ENCODE assay signal across 8 cellular contexts in genomic region chr16:88686439-88687253, GRCh38. TPM values are rescaled to one million over a fixed set of nuclear protein-coding genes. Genes with fewer than 3 reads are reported as not detected.
DNase-seq lines count a peak whose midpoint lies in the region; ATAC-seq and TF ChIP-seq lines count a peak whose summit lies in the region.

Gene SNAI3, minus strand, starts transcription at chr16:88686507. Its CDS starts 101 bp downstream, at chr16:88686406.

- H3K4me3 ChIP-seq in BE2C (ENCODE audit: low read depth, low read length): peak within 1 kb of the TSS; percentile 45
- peak within 1 kb of the TSS; percentile 54 to 57 for H3K4me3 ChIP-seq in esophagus (ENCODE audit: low read depth in 1 of 2, low read length in 2 of 2)

- no peaks in the 10 kb centered on the region for H3K36me3 ChIP-seq in BE2C
- H3K36me3 ChIP-seq in esophagus (ENCODE audit: control insufficient read depth in 2 of 2, insufficient read depth in 2 of 2, low read length in 1 of 2): no peaks in the 10 kb centered on the region

- H3K9me3 Mint-ChIP-seq in naive B cell: no peaks in the 10 kb centered on the region
- H3K9me3 Mint-ChIP-seq in stimulated activated effector memory CD8-positive, alpha-beta T cell treated with anti-CD3 and anti-CD28 coated beads, Interleukin-12 subunit alpha, Interleukin-12 subunit beta, amount 100 ng/mL, for 72 hours: no peaks in the 10 kb centered on the region

- TF ChIP-seq CTCF in BE2C (IDR thresholded peaks at IDR 0.05; ENCODE audit: low read depth, low read length): no peak

- H3K27ac Mint-ChIP-seq in naive B cell: peak within 1 kb of the TSS in 2 of 6 donors; percentile 53 to 88
- no peak within 1 kb of the TSS for H3K27ac Mint-ChIP-seq in stimulated activated effector memory CD8-positive, alpha-beta T cell treated with anti-CD3 and anti-CD28 coated beads, Interleukin-12 subunit alpha, Interleukin-12 subunit beta, amount 100 ng/mL, for 72 hours

- 5 to 8% methylated on average over 53 to 65 of the region's 65 CpGs for WGBS in esophagus, 2 donors

- H3K4me1 ChIP-seq in BE2C: no peaks in the 10 kb centered on the region
- peaks cover 0 to 10% of the 10 kb centered on the region in 2 donors for H3K4me1 ChIP-seq in esophagus (ENCODE audit: control insufficient read depth in 2 of 2, insufficient read depth in 2 of 2, low read length in 1 of 2)

- DNase-seq in BE2C (peak; percentile 93), GM19240 (ENCODE audit: insufficient read length, low spot score) (peak; percentile 94), NOMO-1 treated with DMSO at 0.1 percent for 48 hours (lab: John Stamatoyannopoulos, UW; ENCODE audit: unreplicated experiment) (peak; percentile 73), activated T-cell treated with anti-CD3 and anti-CD28 coated beads for 24 hours (ENCODE audit: low read depth) (peak; percentile 81), naive B cell (peak; percentile 90)
- peak; percentile 85 to 91 for DNase-seq in stimulated activated effector memory CD8-positive, alpha-beta T cell treated with anti-CD3 and anti-CD28 coated beads, Interleukin-12 subunit alpha, Interleukin-12 subunit beta, amount 100 ng/mL, for 72 hours (ENCODE audit: low spot score in 2 of 2)

- ATAC-seq in HG03460 (IDR thresholded peaks at IDR 0.05; ENCODE audit: unreplicated experiment): peak; percentile 70
- peak; percentile 66 to 67 for ATAC-seq in naive B cell (ENCODE audit: low read depth in 2 of 2)
- ATAC-seq in stimulated activated effector memory CD8-positive, alpha-beta T cell treated with anti-CD3 and anti-CD28 coated beads, Interleukin-12 subunit alpha, Interleukin-12 subunit beta, amount 100 ng/mL, for 72 hours: peak; percentile 83

- H3K4me3 Mint-ChIP-seq in naive B cell: peak within 1 kb of the TSS; percentile 77 to 94 (median 85)
- peak within 1 kb of the TSS; percentile 69 for H3K4me3 Mint-ChIP-seq in stimulated activated effector memory CD8-positive, alpha-beta T cell treated with anti-CD3 and anti-CD28 coated beads, Interleukin-12 subunit alpha, Interleukin-12 subunit beta, amount 100 ng/mL, for 72 hours

- H3K36me3 Mint-ChIP-seq in naive B cell: no peaks in the 10 kb centered on the region
- H3K36me3 Mint-ChIP-seq in stimulated activated effector memory CD8-positive, alpha-beta T cell treated with anti-CD3 and anti-CD28 coated beads, Interleukin-12 subunit alpha, Interleukin-12 subunit beta, amount 100 ng/mL, for 72 hours: no peaks in the 10 kb centered on the region

- peaks cover 22 to 53% (median 39%) of the 10 kb centered on the region in 3 donors for H3K4me1 Mint-ChIP-seq in naive B cell
- H3K4me1 Mint-ChIP-seq in stimulated activated effector memory CD8-positive, alpha-beta T cell treated with anti-CD3 and anti-CD28 coated beads, Interleukin-12 subunit alpha, Interleukin-12 subunit beta, amount 100 ng/mL, for 72 hours: peaks cover 42% of the 10 kb centered on the region

- H3K27ac ChIP-seq in esophagus (ENCODE audit: low read depth in 2 of 2, low read length in 1 of 2): peak within 1 kb of the TSS in 1 of 2 donors; percentile 38

- H3K9me3 ChIP-seq in BE2C: no peaks in the 10 kb centered on the region
- H3K9me3 ChIP-seq in esophagus (ENCODE audit: control insufficient read depth in 2 of 2, insufficient read depth in 1 of 2, low read depth in 1 of 2, low read length in 1 of 2): no peaks in the 10 kb centered on the region

- H3K27me3 ChIP-seq in BE2C (peaks cover 44% of the 10 kb centered on the region), esophagus (ENCODE audit: control insufficient read depth in 1 of 2, insufficient read depth in 2 of 2, low read length in 2 of 2) (peaks cover 0 to 7% of the 10 kb centered on the region in 2 donors)

- no peaks in the 10 kb centered on the region for H3K27me3 Mint-ChIP-seq in naive B cell

RNA-seq across cellular contexts. Expression of gene SNAI3, which starts in this region (rescaled TPM):
- 2.9 TPM for polyA plus RNA-seq in BE2C (2012; ENCODE audit: insufficient read depth, insufficient read length, low read depth)
- polyA plus RNA-seq in esophagus: under 1 TPM; 0.24 to 0.28 TPM
- polyA plus RNA-seq in naive B cell (ENCODE audit: low read depth in 6 of 6): 1 to 10 TPM; 1.4 to 9.0 (median 5.9) TPM
